Comparison of ENCODE assay signal across 15 cellular contexts in genomic region chr22:27086080-27086479, GRCh38.
DNase-seq lines count a peak whose midpoint lies in the region; TF ChIP-seq lines count a peak whose summit lies in the region.
"Had no signal": no experiment of that assay in that cellular context is flagged by ENCODE, and none has a peak within 500 bp of the region (broad histone marks: within the 10 kb centered on the region; RNA-seq: fewer than 3 reads in every experiment).

No MANE protein-coding gene starts in this region.

- no peaks in the 10 kb centered on the region for H3K9me2 ChIP-seq in neural cell (ENCODE audit: insufficient read depth, low read length)

- no peaks in the 10 kb centered on the region for H3F3A ChIP-seq in neural cell (ENCODE audit: insufficient read depth, low read length, poor library complexity, severe bottlenecking)

- no peak overlapping the region for H3K4me3 ChIP-seq in neural cell (ENCODE audit: low read length)
- H3K4me3 ChIP-seq: GM23248 had no signal

- no peak overlapping the region for H3K4me3 Mint-ChIP-seq in nephron progenitor cell
- H3K4me3 Mint-ChIP-seq: CD4-positive, alpha-beta T cell had no signal

- no peak overlapping the region for H3K27ac ChIP-seq in neural cell (ENCODE audit: low read length)
- H3K27ac ChIP-seq in temporal lobe (ENCODE audit: low read depth, low read length) = peak overlapping the region; percentile 58
- H3K27ac ChIP-seq: C4-2B, GM23248, HL-60 had no signal

- no peak for TF ChIP-seq EP300 in neural cell (conservative IDR thresholded peaks at IDR 0.05; ENCODE audit: poor library complexity, severe bottlenecking)

- no peak for TF ChIP-seq CTCF in neural cell (IDR thresholded peaks at IDR 0.05; ENCODE audit: poor library complexity, severe bottlenecking)
- TF ChIP-seq CTCF in nephron progenitor cell (IDR thresholded peaks at IDR 0.05) = no peak

- H3K9me3 ChIP-seq in neural cell (ENCODE audit: low read length) = no peaks in the 10 kb centered on the region
- H3K9me3 ChIP-seq: Caco-2 had no signal

- peaks cover 7% of the 10 kb centered on the region for H3K4me1 Mint-ChIP-seq in nephron progenitor cell

- H3K79me2 ChIP-seq in neural cell (replicated peaks; ENCODE audit: insufficient read depth, low read length) = no peaks in the 10 kb centered on the region

- H3K27ac Mint-ChIP-seq in nephron progenitor cell = no peak overlapping the region
- H3K27ac Mint-ChIP-seq: CD4-positive, alpha-beta T cell had no signal

- no peaks in the 10 kb centered on the region for H3K36me3 ChIP-seq in neural cell (ENCODE audit: insufficient read depth, low read length)

- no peaks in the 10 kb centered on the region for H3K9me3 Mint-ChIP-seq in nephron progenitor cell
- H3K9me3 Mint-ChIP-seq: CD4-positive, alpha-beta T cell had no signal

- H3K4me2 ChIP-seq in neural cell (ENCODE audit: low read length) = no peak overlapping the region

- H4K20me1 ChIP-seq in neural cell (ENCODE audit: insufficient read depth) = no peaks in the 10 kb centered on the region

- DNase-seq in head of caudate nucleus (peak in 23 of 42 donors; percentile 18 to 86 (median 62)), T-helper 2 cell (no peak), nephron progenitor cell (no peak)
- no peak for DNase-seq in activated CD4-positive, CD25-positive, alpha-beta regulatory T cell treated with anti-CD3 and anti-CD28 coated beads, Interleukin-2, amount 50 U/mL, for 72 hours
- DNase-seq: AML-193; Caco-2; CD4-positive, alpha-beta T cell; DMS79; GDM1; GM23248; HCEC 1CT had no signal

- H2AFZ ChIP-seq in neural cell (ENCODE audit: low read depth, low read length) = no peak overlapping the region
- H2AFZ ChIP-seq: GM23248 had no signal

- H3K27me3 ChIP-seq in neural cell (ENCODE audit: insufficient read depth, low read depth, low read length) = no peaks in the 10 kb centered on the region

- H3K27me3 Mint-ChIP-seq in nephron progenitor cell (ENCODE audit: low read depth, poor library complexity) = peaks cover 61% of the 10 kb centered on the region

- TF ChIP-seq RAD21 in neural cell (conservative IDR thresholded peaks at IDR 0.05) = no peak

- no peaks in the 10 kb centered on the region for H3K36me3 Mint-ChIP-seq in nephron progenitor cell (ENCODE audit: low read depth)

- intact Hi-C loops in head of caudate nucleus (cut with DNase I) = no loop called here

- H3K9ac ChIP-seq in neural cell (ENCODE audit: low read length) = peak overlapping the region; percentile 11
- H3K9ac ChIP-seq: GM23248 had no signal

TF ChIP-seq in neural cell, 6 proteins besides CTCF, POLR2A, EP300 and RAD21:
- TF ChIP-seq TAF1 (IDR thresholded peaks at IDR 0.05; ENCODE audit: low read depth) = no peak

Comparison
In these comparisons a context has a peak if more than half of its experiments do, and no peak if none do; other contexts are left out.
1. DNase-seq: peak in head of caudate nucleus (23 of 42); none in activated CD4-positive, CD25-positive, alpha-beta regulatory T cell treated with anti-CD3 and anti-CD28 coated beads, Interleukin-2, amount 50 U/mL, for 72 hours (single experiment), T-helper 2 cell (0 of 5) and nephron progenitor cell (single experiment).